Comparison of ENCODE assay signal across 15 cellular contexts in the genomic region with DNA sequence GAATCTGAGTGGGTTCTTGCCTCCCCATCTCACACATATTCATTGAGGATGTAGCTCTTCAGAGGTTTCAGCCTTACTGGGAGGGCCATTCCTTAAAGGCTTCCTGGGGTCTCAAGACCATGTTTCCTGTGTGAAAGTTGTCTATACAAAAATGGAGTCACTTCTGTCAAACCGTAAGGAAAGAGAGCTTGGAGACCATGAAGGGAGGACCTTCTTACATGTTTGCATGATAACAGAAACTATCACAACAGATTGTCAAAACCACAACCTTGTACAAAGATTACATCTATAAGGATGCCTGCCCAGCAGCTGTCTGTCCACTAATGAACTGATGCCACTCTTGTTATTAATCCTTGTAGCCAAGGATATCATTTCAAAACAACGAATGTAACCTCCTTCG.
DNase-seq lines count a peak whose midpoint lies in the region; ATAC-seq and FAIRE-seq lines count a peak whose summit lies in the region.
"Had no signal": no experiment of that assay in that cellular context is flagged by ENCODE, and none has a peak within 500 bp of the region (broad histone marks: within the 10 kb centered on the region; RNA-seq: fewer than 3 reads in every experiment).

No MANE protein-coding gene starts in this region.

- peak overlapping the region; percentile 20 for H3K27ac Mint-ChIP-seq in activated T-cell treated with anti-CD3 and anti-CD28 coated beads, Interleukin-2, amount 50 U/mL, for 72 hours
- peak overlapping the region; percentile 35 for H3K27ac Mint-ChIP-seq in stimulated activated effector memory CD8-positive, alpha-beta T cell treated with anti-CD3 and anti-CD28 coated beads, Interleukin-12 subunit alpha, Interleukin-12 subunit beta, amount 100 ng/mL, for 72 hours
- H3K27ac Mint-ChIP-seq: B cell; CD8-positive, alpha-beta T cell; H9 had no signal

- H3K4me3 Mint-ChIP-seq in activated T-cell treated with anti-CD3 and anti-CD28 coated beads, Interleukin-2, amount 50 U/mL, for 72 hours = no peak overlapping the region
- no peak overlapping the region for H3K4me3 Mint-ChIP-seq in stimulated activated effector memory CD8-positive, alpha-beta T cell treated with anti-CD3 and anti-CD28 coated beads, Interleukin-12 subunit alpha, Interleukin-12 subunit beta, amount 100 ng/mL, for 72 hours
- H3K4me3 Mint-ChIP-seq: B cell; CD8-positive, alpha-beta T cell; H9 had no signal

- peaks cover 2 to 6% of the 10 kb centered on the region in 2 donors for H3K9me3 Mint-ChIP-seq in activated T-cell treated with anti-CD3 and anti-CD28 coated beads, Interleukin-2, amount 50 U/mL, for 72 hours
- H3K9me3 Mint-ChIP-seq in stimulated activated effector memory CD8-positive, alpha-beta T cell treated with anti-CD3 and anti-CD28 coated beads, Interleukin-12 subunit alpha, Interleukin-12 subunit beta, amount 100 ng/mL, for 72 hours = peaks cover 5% of the 10 kb centered on the region

- peak; percentile 31 for FAIRE-seq in GM19239 (lab: Jason Lieb, UNC)
- FAIRE-seq: H1, K562 had no signal

- DNase-seq in activated T-cell treated with anti-CD3 and anti-CD28 coated beads, Interleukin-2, amount 50 U/mL, for 72 hours = no peak
- DNase-seq in activated T-cell treated with anti-CD3 and anti-CD28 coated beads, Interleukin-2, amount 50 U/mL, for 48 hours = no peak
- no peak for DNase-seq in GM19239 (ENCODE audit: insufficient read length, low spot score)
- peak; percentile 8 for DNase-seq in myocyte (ENCODE audit: low read depth)
- no peak for DNase-seq in stimulated activated effector memory CD8-positive, alpha-beta T cell treated with anti-CD3 and anti-CD28 coated beads, Interleukin-12 subunit alpha, Interleukin-12 subunit beta, amount 100 ng/mL, for 72 hours (ENCODE audit: low spot score in 2 of 2)
- DNase-seq in cerebellar cortex (ENCODE audit: low spot score) = no peak
- DNase-seq: Calu3; CD8-positive, alpha-beta T cell; DMS 273 treated with DMSO at 0.1 percent for 48 hours; H9 had no signal

- no peaks in the 10 kb centered on the region for H3K27me3 Mint-ChIP-seq in activated T-cell treated with anti-CD3 and anti-CD28 coated beads, Interleukin-2, amount 50 U/mL, for 72 hours (ENCODE audit: low read depth)
- H3K27me3 Mint-ChIP-seq: B cell had no signal

- H3K4me1 Mint-ChIP-seq in activated T-cell treated with anti-CD3 and anti-CD28 coated beads, Interleukin-2, amount 50 U/mL, for 72 hours (ENCODE audit: low read depth) = no peaks in the 10 kb centered on the region
- no peaks in the 10 kb centered on the region for H3K4me1 Mint-ChIP-seq in stimulated activated effector memory CD8-positive, alpha-beta T cell treated with anti-CD3 and anti-CD28 coated beads, Interleukin-12 subunit alpha, Interleukin-12 subunit beta, amount 100 ng/mL, for 72 hours
- H3K4me1 Mint-ChIP-seq: B cell, H9 had no signal

- H3K36me3 Mint-ChIP-seq in activated T-cell treated with anti-CD3 and anti-CD28 coated beads, Interleukin-2, amount 50 U/mL, for 72 hours (ENCODE audit: insufficient read depth in 2 of 2) = peaks cover 2 to 6% of the 10 kb centered on the region in 2 donors
- H3K36me3 Mint-ChIP-seq in stimulated activated effector memory CD8-positive, alpha-beta T cell treated with anti-CD3 and anti-CD28 coated beads, Interleukin-12 subunit alpha, Interleukin-12 subunit beta, amount 100 ng/mL, for 72 hours = peaks cover 5% of the 10 kb centered on the region

- no peak for ATAC-seq in activated T-cell treated with anti-CD3 and anti-CD28 coated beads, Interleukin-2, amount 50 U/mL, for 72 hours (replicated peaks in 1 of 2)
- ATAC-seq in stimulated activated effector memory CD8-positive, alpha-beta T cell treated with anti-CD3 and anti-CD28 coated beads, Interleukin-12 subunit alpha, Interleukin-12 subunit beta, amount 100 ng/mL, for 72 hours = no peak
- ATAC-seq in GM19324 (IDR thresholded peaks at IDR 0.05; ENCODE audit: low FRiP score, unreplicated experiment) (no peak), HG03039 (IDR thresholded peaks at IDR 0.05; ENCODE audit: unreplicated experiment) (no peak)
- ATAC-seq: CD8-positive, alpha-beta T cell; K562 had no signal
